19 cellular contexts compared by ENCODE assay signal in the genomic region with DNA sequence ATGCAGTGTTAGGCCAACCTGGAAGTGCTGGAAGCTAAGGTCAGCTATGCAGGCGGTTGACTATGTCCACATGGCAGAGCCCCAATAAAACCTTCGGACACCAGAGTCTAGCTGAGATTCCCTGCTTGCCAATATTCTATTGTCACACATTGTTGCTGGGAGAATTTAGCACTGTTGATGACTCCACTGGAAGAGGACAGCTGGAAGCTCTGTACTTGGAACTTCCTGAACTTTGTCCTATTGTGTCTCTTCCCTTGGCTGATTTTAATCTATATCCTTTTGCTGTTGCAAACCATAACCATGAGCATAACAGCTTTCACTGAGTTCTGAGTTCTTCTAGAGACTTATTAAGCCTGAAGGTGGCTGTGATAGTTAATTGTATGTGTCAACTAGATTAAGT. TPM values are rescaled to one million over a fixed set of nuclear protein-coding genes. Genes with fewer than 3 reads are reported as not detected.
A peak's percentile ranks its signal among the peaks of the same experiment; 100 is the strongest.
DNase-seq lines count a peak whose midpoint lies in the region; ATAC-seq and TF ChIP-seq lines count a peak whose summit lies in the region.
"Had no signal": no experiment of that assay in that cellular context is flagged by ENCODE, and none has a peak within 500 bp of the region (broad histone marks: within the 10 kb centered on the region; RNA-seq: fewer than 3 reads in every experiment).

No MANE protein-coding gene starts in this region.

- H3K79me2 ChIP-seq in trophoblast cell (ENCODE audit: control insufficient read depth, insufficient read depth, low read length, poor library complexity) = no peaks in the 10 kb centered on the region

- no TSS peak for BruUV-seq in Caco-2 (replicated peaks; lab: Mats Ljungman, UMichigan)

- no peak overlapping the region for H3K4ac ChIP-seq in trophoblast cell (ENCODE audit: low read depth, low read length)

- 0 out of 2 replicates have a peak, but pooled peaks cover 1% of the 10 kb centered on the region for H3K36me3 ChIP-seq in Caco-2 (ENCODE audit: control insufficient read depth, insufficient read depth, low read length)
- H3K36me3 ChIP-seq in liver (ENCODE audit: control insufficient read depth in 4 of 4, insufficient read depth in 3 of 4, low read depth in 1 of 4, low read length in 3 of 4) = no peaks in the 10 kb centered on the region
- peaks cover 4 to 5% of the 10 kb centered on the region in 2 experiments for H3K36me3 ChIP-seq in trophoblast cell (ENCODE audit: control insufficient read depth in 1 of 2, insufficient read depth in 2 of 2, low read length in 2 of 2)

- peak overlapping the region; percentile 59 for H2BK5ac ChIP-seq in trophoblast cell (ENCODE audit: low read depth, low read length, poor library complexity)

- no peak overlapping the region for H4K12ac ChIP-seq in trophoblast cell (ENCODE audit: low read depth, low read length)

- CTCF ChIA-PET in Caco-2 (lab: Charles Lee) = interaction anchor here (0.6 kb wide), 1 partner anchor 228 kb away, joined by 4 read pairs; no protein-coding TSS in a partner anchor

- H3K4me1 Mint-ChIP-seq in Caco-2 (ENCODE audit: low read depth, unreplicated experiment) (peaks cover 12% of the 10 kb centered on the region), endothelial cell (ENCODE audit: unreplicated experiment) (peaks cover 13% of the 10 kb centered on the region)

- intact Hi-C loops in Caco-2 (cut with micrococcal nuclease; ENCODE audit: unreplicated experiment) = loop anchor here (1.0 kb wide), 1 partner anchor 12 kb away; the partner anchor contains the start of gene XRCC2

- H3K4me3 ChIP-seq in Caco-2 (ENCODE audit: low read depth, low read length) (no peak overlapping the region), liver (ENCODE audit: low read depth in 1 of 3, low read length in 3 of 3) (no peak overlapping the region), trophoblast cell (ENCODE audit: low read depth, low read length) (no peak overlapping the region)
- H3K4me3 ChIP-seq: HAP-1 had no signal

- TF ChIP-seq RAD21 in liver (IDR thresholded peaks at IDR 0.05) = no peak

- TF ChIP-seq CTCF in Caco-2 (IDR thresholded peaks at IDR 0.05; ENCODE audit: insufficient read depth in 1 of 2, low read depth in 1 of 2, low read length in 1 of 2, severe bottlenecking in 1 of 2, unreplicated experiment in 1 of 2) (no peak), endothelial cell (IDR thresholded peaks at IDR 0.05; ENCODE audit: unreplicated experiment) (no peak), liver (IDR thresholded peaks at IDR 0.05; ENCODE audit: low read depth, low read length, missing input control) (no peak)

- H4K91ac ChIP-seq in trophoblast cell (ENCODE audit: low read depth, low read length) = peak overlapping the region; percentile 38

- peak overlapping the region; percentile 53 for H3K27ac Mint-ChIP-seq in Caco-2 (ENCODE audit: unreplicated experiment)
- peak overlapping the region; percentile 89 for H3K27ac Mint-ChIP-seq in endothelial cell (ENCODE audit: unreplicated experiment)

- H3K4me3 Mint-ChIP-seq in Caco-2 (ENCODE audit: unreplicated experiment) = no peak overlapping the region
- H3K4me3 Mint-ChIP-seq in endothelial cell (ENCODE audit: unreplicated experiment) = no peak overlapping the region

- WGBS in liver = 40% methylated on average over 2 of the region's 2 CpGs
- no CpG with 5 or more reads among the region's 2 CpGs for WGBS in trophoblast cell (ENCODE audit: extremely low coverage, insufficient coverage, insufficient read length)

- H3K14ac ChIP-seq in trophoblast cell (ENCODE audit: low read length) = peak overlapping the region; percentile 42

- no peak for ATAC-seq in HG03175 (IDR thresholded peaks at IDR 0.05; ENCODE audit: unreplicated experiment)
- no peak for ATAC-seq in HG02642 (IDR thresholded peaks at IDR 0.05; ENCODE audit: poor library complexity, unreplicated experiment)

- H4K8ac ChIP-seq in trophoblast cell (ENCODE audit: low read depth, low read length) = peak overlapping the region; percentile 40

- H3K36me3 Mint-ChIP-seq in Caco-2 (ENCODE audit: insufficient read depth, unreplicated experiment) = peaks cover 53% of the 10 kb centered on the region
- H3K36me3 Mint-ChIP-seq in endothelial cell (ENCODE audit: low read depth, unreplicated experiment) = no peaks in the 10 kb centered on the region

- DNase-seq in Caco-2 (peak in 1 of 2 experiments; percentile 46), endothelial cell (ENCODE audit: low spot score) (no peak), trophoblast cell (peak; percentile 67 to 89), GOT3 (lab: John Stamatoyannopoulos, UW) (no peak), RPMI8226 (no peak)
- DNase-seq: AML-193, DND-41, KBM-7, NCI-H1105 treated with DMSO at 0.1 percent for 48 hours, NCI-H1694, NCI-H510A, NCI-H774, SHP77 treated with DMSO at 0.1 percent for 48 hours, SK-N-SH had no signal

- H3K79me1 ChIP-seq in trophoblast cell (ENCODE audit: low read length) = peaks cover 7% of the 10 kb centered on the region

- H3K9ac ChIP-seq in liver (ENCODE audit: low read depth in 1 of 2, low read length in 2 of 2) (no peak overlapping the region), trophoblast cell (ENCODE audit: low read length) (no peak overlapping the region)
- H3K9ac ChIP-seq: SK-N-SH had no signal

- H3K9me3 ChIP-seq in Caco-2 (no peaks in the 10 kb centered on the region), liver (ENCODE audit: control insufficient read depth in 4 of 4, low read length in 3 of 4) (no peaks in the 10 kb centered on the region), trophoblast cell (ENCODE audit: insufficient read depth, low read depth, low read length) (no peaks in the 10 kb centered on the region)
- H3K9me3 ChIP-seq: HAP-1, SK-N-SH had no signal

- H3K23ac ChIP-seq in trophoblast cell (ENCODE audit: low read length) = no peak overlapping the region

- H3K4me2 ChIP-seq in trophoblast cell (ENCODE audit: low read length) = no peak overlapping the region
- H3K4me2 ChIP-seq: SK-N-SH had no signal

- no peak overlapping the region for H2AFZ ChIP-seq in trophoblast cell (ENCODE audit: insufficient read depth, low read length, poor library complexity)

- H3K27me3 ChIP-seq in Caco-2 (replicated peaks; ENCODE audit: control insufficient read depth, insufficient read depth, low read length) = no peaks in the 10 kb centered on the region
- no peaks in the 10 kb centered on the region for H3K27me3 ChIP-seq in liver (ENCODE audit: control insufficient read depth in 4 of 4, insufficient read depth in 4 of 4, low read length in 3 of 4)
- H3K27me3 ChIP-seq in trophoblast cell (ENCODE audit: insufficient read depth, low read length) = no peaks in the 10 kb centered on the region

- peak overlapping the region; percentile 37 for H3K18ac ChIP-seq in trophoblast cell (ENCODE audit: low read length)

- H2BK120ac ChIP-seq in trophoblast cell (ENCODE audit: insufficient read depth, low read length, poor library complexity) = peak overlapping the region; percentile 75

- H3K9me3 Mint-ChIP-seq in Caco-2 (ENCODE audit: unreplicated experiment) (no peaks in the 10 kb centered on the region), endothelial cell (ENCODE audit: unreplicated experiment) (no peaks in the 10 kb centered on the region)

- peaks cover 20% of the 10 kb centered on the region for H3K4me1 ChIP-seq in Caco-2
- no peaks in the 10 kb centered on the region for H3K4me1 ChIP-seq in liver (ENCODE audit: control insufficient read depth in 4 of 4, insufficient read depth in 4 of 4, low read length in 3 of 4)
- H3K4me1 ChIP-seq in trophoblast cell (ENCODE audit: control insufficient read depth in 1 of 2, insufficient read depth in 2 of 2, low read length in 2 of 2) = peaks cover 8 to 24% of the 10 kb centered on the region in 2 experiments

- POLR2A ChIA-PET in Caco-2 (lab: Charles Lee) = interaction anchor here (0.6 kb wide), 1 partner anchor 169 kb away, joined by 4 read pairs; no protein-coding TSS in a partner anchor

- no peak overlapping the region for H3K27ac ChIP-seq in liver (ENCODE audit: low read depth in 1 of 2, low read length in 2 of 2)
- peak overlapping the region; percentile 52 for H3K27ac ChIP-seq in trophoblast cell (ENCODE audit: low read depth, low read length)
- H3K27ac ChIP-seq: 22Rv1 had no signal

- H2BK12ac ChIP-seq in trophoblast cell (ENCODE audit: low read length) = peak overlapping the region; percentile 52

- no peaks in the 10 kb centered on the region for H3K27me3 Mint-ChIP-seq in Caco-2 (ENCODE audit: insufficient read depth, unreplicated experiment)
- no peaks in the 10 kb centered on the region for H3K27me3 Mint-ChIP-seq in endothelial cell (ENCODE audit: unreplicated experiment)

- H2AK5ac ChIP-seq in trophoblast cell (ENCODE audit: low read length) = no peak overlapping the region

TF ChIP-seq in liver, 16 proteins besides CTCF, POLR2A, EP300 and RAD21:
- TF ChIP-seq HNF4A (conservative IDR thresholded peaks at IDR 0.05) (peak in 1 of 2 donors; percentile 9), FOXA1 (IDR thresholded peaks at IDR 0.05) (no peak), FOXA2 (IDR thresholded peaks at IDR 0.05) (no peak), NR2F2 (IDR thresholded peaks at IDR 0.05) (peak; percentile 24)

RNA-seq across cellular contexts. Expression of gene XRCC2, which starts 12.0 kb away (rescaled TPM):
- total RNA-seq in Caco-2 (2022) (16.8 and 18.5 TPM in 2 replicates), endothelial cell (ENCODE audit: unreplicated experiment) (2.9 TPM), liver (1 to 10 TPM in 1 of 2 donors, under 1 TPM in 1; 0.33 to 6.2 TPM)
- under 1 TPM; 0.08 to 0.13 TPM for polyA plus RNA-seq in liver
- polyA plus RNA-seq in trophoblast cell (2013) = 12.9 and 13.3 TPM in 2 replicates

Comparison
In these comparisons a context has a peak if more than half of its experiments do, and no peak if none do; other contexts are left out.
1. DNase-seq: peak in trophoblast cell (2 of 2); none in endothelial cell (single experiment), GOT3 (single experiment) and RPMI8226 (single experiment).